29 cellular contexts compared by ENCODE assay signal in the genomic region with DNA sequence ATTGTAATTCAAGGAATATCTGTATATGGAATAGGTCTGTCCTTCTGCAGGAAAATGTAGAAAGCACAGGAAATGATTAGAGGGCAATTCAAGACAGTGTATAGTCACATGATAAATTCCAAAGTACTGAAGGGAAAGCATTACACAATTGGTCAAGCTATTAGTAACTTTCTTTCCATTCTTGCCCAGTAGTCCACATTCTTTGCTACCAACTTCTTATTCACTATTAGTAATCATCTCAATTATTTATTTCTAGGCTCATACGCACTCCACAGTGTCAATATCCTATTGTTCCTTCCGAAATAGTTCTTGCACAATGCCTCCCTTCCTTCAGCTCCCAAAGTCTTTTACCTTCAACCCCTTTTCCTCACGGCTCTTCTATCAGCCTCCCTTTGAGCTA.
A peak's percentile ranks its signal among the peaks of the same experiment; 100 is the strongest.
DNase-seq lines count a peak whose midpoint lies in the region; ATAC-seq and TF ChIP-seq lines count a peak whose summit lies in the region.
"Had no signal": no experiment of that assay in that cellular context is flagged by ENCODE, and none has a peak within 500 bp of the region (broad histone marks: within the 10 kb centered on the region; RNA-seq: fewer than 3 reads in every experiment).

No MANE protein-coding gene starts in this region.

- H3K4me3 ChIP-seq in epithelial cell of esophagus (ENCODE audit: low read length), result no peak overlapping the region
- H3K4me3 ChIP-seq: BLaER1, esophagus squamous epithelium, left lung, pancreas, SJSA1, thoracic aorta had no signal

- DNase-seq in AG20443 (ENCODE audit: low spot score) (peak; percentile 21), HCEC 1CT (peak; percentile 86), epithelial cell of esophagus (ENCODE audit: low read depth) (peak; percentile 66), foreskin melanocyte (peak; percentile 36), NCI-H748 (lab: John Stamatoyannopoulos, UW; ENCODE audit: unreplicated experiment) (no peak), activated T-cell treated with anti-CD3 and anti-CD28 coated beads for 4 hours (no peak), NOMO-1 treated with dmso at 0.1 percent for 144 hours (lab: John Stamatoyannopoulos, UW; ENCODE audit: unreplicated experiment) (no peak)
- DNase-seq: activated CD4-positive, alpha-beta T cell treated with anti-CD3 and anti-CD28 coated beads for 48 hours; activated gamma-delta T cell treated with Interleukin-2 at 50 U/mL for 16 hours; activated T-cell treated with anti-CD3 and anti-CD28 coated beads, Interleukin-2, amount 50 U/mL, for 48 hours; dermis blood vessel endothelial cell; DMS153; endodermal cell; esophagus squamous epithelium; left lung; mesendoderm; NCI-H1048; NCI-H1694; NCI-H446; pancreas; retina; RPMI8226; stimulated activated CD4-positive, alpha-beta T cell treated with anti-CD3 and anti-CD28 coated beads, Interleukin-1b, Interleukin-23, amount 100 ng/mL, for 48 hours; stimulated activated naive CD8-positive, alpha-beta T cell treated with anti-CD3 and anti-CD28 coated beads, Interleukin-15, Interleukin-2, amounts not matched to agents 100 U/mL and 50 U/mL, for 24 hours; WERI-Rb-1 had no signal

- no peak for TF ChIP-seq CTCF in epithelial cell of esophagus (IDR thresholded peaks at IDR 0.05; ENCODE audit: insufficient read depth, low read depth, low read length, missing control alignments)

- no peak for ATAC-seq in HG03342 (IDR thresholded peaks at IDR 0.05; ENCODE audit: unreplicated experiment)
- ATAC-seq: left lung; pancreas; stimulated activated naive CD8-positive, alpha-beta T cell treated with anti-CD3 and anti-CD28 coated beads, Interleukin-15, Interleukin-2, amounts not matched to agents 100 U/mL and 50 U/mL, for 24 hours had no signal

Comparison
In these comparisons a context has a peak if more than half of its experiments do, and no peak if none do; other contexts are left out.
1. DNase-seq: peak in AG20443 (single experiment), HCEC 1CT (single experiment), epithelial cell of esophagus (single experiment) and foreskin melanocyte (single experiment); none in NCI-H748 (single experiment), activated T-cell treated with anti-CD3 and anti-CD28 coated beads for 4 hours (single experiment) and NOMO-1 treated with dmso at 0.1 percent for 144 hours (single experiment).